8 cellular contexts compared by ENCODE assay signal in genomic region chr14:95518045-95518751, GRCh38. TPM values are rescaled to one million over a fixed set of nuclear protein-coding genes. Genes with fewer than 3 reads are reported as not detected.
DNase-seq lines count a peak whose midpoint lies in the region; TF ChIP-seq lines count a peak whose summit lies in the region.

No MANE protein-coding gene starts in this region.

- no peaks in the 10 kb centered on the region for H3K27me3 Mint-ChIP-seq in activated T-cell treated with anti-CD3 and anti-CD28 coated beads, Interleukin-2, amount 50 U/mL, for 24 hours

- peak; percentile 42 for DNase-seq in activated T-cell treated with anti-CD3 and anti-CD28 coated beads, Interleukin-2, amount 50 U/mL, for 24 hours
- DNase-seq in activated T-cell treated with anti-CD3 and anti-CD28 coated beads for 4 hours = no peak
- peak; percentile 63 for DNase-seq in NCI-H748 treated with DMSO at 0.1 percent for 48 hours (lab: John Stamatoyannopoulos, UW)
- peak; percentile 11 for DNase-seq in epithelial cell of esophagus (ENCODE audit: low read depth)
- no peak for DNase-seq in tibial nerve (ENCODE audit: low spot score in 2 of 2)
- no peak for DNase-seq in H4 (ENCODE audit: low spot score)
- no peak for DNase-seq in amygdala (lab: John Stamatoyannopoulos, UW)
- no peak for DNase-seq in middle frontal gyrus (ENCODE audit: extremely low spot score, low spot score)

- H3K27ac ChIP-seq in tibial nerve = peak overlapping the region in 3 of 4 donors; percentile 28 to 96 (median 95)

- H3K4me3 ChIP-seq in epithelial cell of esophagus (ENCODE audit: low read length) = no peak overlapping the region
- H3K4me3 ChIP-seq in tibial nerve = no peak overlapping the region

- no peaks in the 10 kb centered on the region for H3K36me3 ChIP-seq in tibial nerve

- TF ChIP-seq POLR2A in tibial nerve (IDR thresholded peaks at IDR 0.05) = no peak

- peak overlapping the region; percentile 96 for H3K27ac Mint-ChIP-seq in activated T-cell treated with anti-CD3 and anti-CD28 coated beads, Interleukin-2, amount 50 U/mL, for 24 hours

- peaks cover 0 to 85% (median 71%) of the 10 kb centered on the region in 4 donors for H3K4me1 ChIP-seq in tibial nerve

- no peaks in the 10 kb centered on the region for H3K27me3 ChIP-seq in tibial nerve

- peak overlapping the region; percentile 65 for H3K4me3 Mint-ChIP-seq in activated T-cell treated with anti-CD3 and anti-CD28 coated beads, Interleukin-2, amount 50 U/mL, for 24 hours

- peaks cover 6% of the 10 kb centered on the region for H3K36me3 Mint-ChIP-seq in activated T-cell treated with anti-CD3 and anti-CD28 coated beads, Interleukin-2, amount 50 U/mL, for 24 hours (ENCODE audit: low read depth)

- H3K9me3 Mint-ChIP-seq in activated T-cell treated with anti-CD3 and anti-CD28 coated beads, Interleukin-2, amount 50 U/mL, for 24 hours = no peaks in the 10 kb centered on the region

- TF ChIP-seq CTCF in epithelial cell of esophagus (IDR thresholded peaks at IDR 0.05; ENCODE audit: insufficient read depth, low read depth, low read length, missing control alignments) (no peak), tibial nerve (IDR thresholded peaks at IDR 0.05) (no peak)

- 67 to 69% methylated on average over 8 of the region's 8 CpGs for WGBS in tibial nerve, 2 donors

- peak in 1 of 2 donors; percentile 42 for TF ChIP-seq EP300 in tibial nerve (IDR thresholded peaks at IDR 0.05)

- H3K9me3 ChIP-seq in tibial nerve = no peaks in the 10 kb centered on the region

- H3K4me1 Mint-ChIP-seq in activated T-cell treated with anti-CD3 and anti-CD28 coated beads, Interleukin-2, amount 50 U/mL, for 24 hours (ENCODE audit: low read depth) = peaks cover 81% of the 10 kb centered on the region

RNA-seq across cellular contexts. Expression of gene SYNE3, which starts 1.7 kb away (rescaled TPM):
- total RNA-seq in tibial nerve = 100 to 1,000 TPM in 1 of 4 donors, 10 to 100 TPM in 3; 71.0 to 106 (median 87.5) TPM
- 0.75 and 1.4 TPM in 2 replicates for total RNA-seq in H4 (2014; rRNA removed; shearing (Covaris generic))

RNA-seq across cellular contexts. Expression of gene GLRX5, which starts 16.7 kb away (rescaled TPM):
- 10 to 100 TPM; 26.4 to 44.7 (median 34.6) TPM for total RNA-seq in tibial nerve
- total RNA-seq in H4 (2014; rRNA removed; shearing (Covaris generic)) = 74.4 and 79.7 TPM in 2 replicates

Comparison
In these comparisons a context has a peak if more than half of its experiments do, and no peak if none do; other contexts are left out.
1. DNase-seq: peak in activated T-cell treated with anti-CD3 and anti-CD28 coated beads, Interleukin-2, amount 50 U/mL, for 24 hours (single experiment), NCI-H748 treated with DMSO at 0.1 percent for 48 hours (single experiment) and epithelial cell of esophagus (single experiment); none in activated T-cell treated with anti-CD3 and anti-CD28 coated beads for 4 hours (single experiment), tibial nerve (0 of 2), H4 (single experiment), amygdala (0 of 56) and middle frontal gyrus (single experiment).
2. RNA of gene SYNE3, which starts 1.7 kb away (total RNA-seq): 71.0 to 106 TPM in tibial nerve; 0.75 to 1.4 TPM in H4; every median in the first group is over 10 times any median in the second.